8 cellular contexts compared by ENCODE assay signal in the genomic region with DNA sequence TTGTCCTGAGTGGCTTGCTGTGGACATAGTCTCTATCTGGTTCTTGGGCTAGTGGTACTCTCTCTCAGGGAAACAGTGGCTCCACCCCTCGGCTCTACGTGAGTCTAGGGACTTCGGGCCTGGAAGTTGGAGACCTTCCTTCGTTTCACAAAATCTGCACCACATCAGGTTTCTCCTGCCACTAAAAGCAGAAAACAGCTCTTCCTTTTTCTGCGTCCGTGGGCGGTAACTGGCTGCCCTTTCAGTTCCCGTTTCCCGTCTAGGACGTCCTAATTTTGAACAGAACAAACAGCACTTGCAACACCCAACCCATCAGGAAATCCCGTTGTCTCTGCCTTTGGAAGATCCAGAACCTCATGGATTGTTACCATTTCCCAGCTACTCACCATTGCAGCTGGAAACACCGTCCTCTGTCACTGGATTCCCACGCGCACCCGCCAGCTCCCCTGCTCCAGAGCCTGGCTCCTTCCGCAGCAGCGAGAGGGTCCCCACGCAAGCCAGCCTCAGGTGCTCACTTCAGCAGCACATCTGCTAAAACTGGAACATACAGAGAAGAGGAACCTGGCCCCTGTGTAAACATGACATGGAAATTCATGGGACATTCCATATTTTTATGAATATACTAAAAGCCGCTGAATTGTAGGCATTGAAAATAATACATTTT.
DNase-seq lines count a peak whose midpoint lies in the region; ATAC-seq and FAIRE-seq lines count a peak whose summit lies in the region.

No MANE protein-coding gene starts in this region.

- no peak for FAIRE-seq in frontal cortex (lab: Jason Lieb, UNC)

- ATAC-seq in GM21515 (IDR thresholded peaks at IDR 0.05; ENCODE audit: unreplicated experiment), result peak; percentile 95
- ATAC-seq in HG03135 (IDR thresholded peaks at IDR 0.05; ENCODE audit: unreplicated experiment), result no peak

- DNase-seq in AG20443 (ENCODE audit: low spot score) (peak; percentile 19), NOMO-1 (lab: John Stamatoyannopoulos, UW; ENCODE audit: unreplicated experiment in 2 of 2) (peak; percentile 82 to 89), hepatic stellate cell (ENCODE audit: low spot score) (peak; percentile 19), frontal cortex (ENCODE audit: low spot score in 2 of 2) (no peak), DMS153 (lab: John Stamatoyannopoulos, UW) (no peak)
- DNase-seq in activated CD4-positive, CD25-positive, alpha-beta regulatory T cell treated with anti-CD3 and anti-CD28 coated beads, Interleukin-2, amount 50 U/mL, for 72 hours, result no peak

Comparison
In these comparisons a context has a peak if more than half of its experiments do, and no peak if none do; other contexts are left out.
1. DNase-seq: peak in AG20443 (single experiment), NOMO-1 (2 of 2) and hepatic stellate cell (single experiment); none in activated CD4-positive, CD25-positive, alpha-beta regulatory T cell treated with anti-CD3 and anti-CD28 coated beads, Interleukin-2, amount 50 U/mL, for 72 hours (single experiment), frontal cortex (0 of 2) and DMS153 (single experiment).